1 cellular context compared by ENCODE assay signal in the genomic region with DNA sequence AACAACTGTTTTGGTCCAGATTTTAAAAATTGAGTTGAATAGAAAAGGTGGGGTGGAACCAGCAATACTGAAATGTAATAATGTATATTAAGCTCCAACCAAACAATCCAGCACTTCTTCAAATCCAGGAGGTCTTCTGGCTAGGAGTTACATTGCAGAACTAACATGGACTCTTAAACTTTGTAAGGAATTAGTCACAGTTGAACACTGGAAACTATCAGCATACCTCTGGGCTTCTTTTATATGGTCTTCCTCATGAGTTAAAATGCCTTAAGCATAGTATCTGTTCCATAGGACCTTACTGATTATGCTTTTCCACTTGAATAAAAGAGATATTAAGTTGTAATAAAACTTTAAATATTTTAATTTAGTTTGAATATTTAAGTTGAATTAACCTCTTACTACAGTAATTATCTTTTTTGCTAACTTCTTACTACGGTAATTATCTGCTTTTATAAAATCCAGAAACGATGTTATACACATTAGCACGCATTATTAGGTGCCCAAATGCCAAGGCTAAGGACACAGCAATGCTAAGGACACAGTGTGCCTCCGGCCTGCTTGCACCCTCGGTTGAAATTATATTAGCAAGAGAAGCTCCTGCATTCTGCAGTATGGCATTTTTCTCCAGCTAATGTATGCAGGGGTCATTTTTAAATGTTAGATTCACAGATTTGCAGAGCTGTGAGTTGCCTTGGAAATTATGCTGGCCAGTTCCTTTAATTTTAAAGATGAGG.
TF ChIP-seq lines count a peak whose summit lies in the region.

No MANE protein-coding gene starts in this region.

TF ChIP-seq in SK-N-SH treated with all-trans-retinoic acid at 6 μM for 48 hours, 23 proteins besides CTCF, POLR2A, EP300 and RAD21 (continued from another document):
- TF ChIP-seq, protein P1, sequence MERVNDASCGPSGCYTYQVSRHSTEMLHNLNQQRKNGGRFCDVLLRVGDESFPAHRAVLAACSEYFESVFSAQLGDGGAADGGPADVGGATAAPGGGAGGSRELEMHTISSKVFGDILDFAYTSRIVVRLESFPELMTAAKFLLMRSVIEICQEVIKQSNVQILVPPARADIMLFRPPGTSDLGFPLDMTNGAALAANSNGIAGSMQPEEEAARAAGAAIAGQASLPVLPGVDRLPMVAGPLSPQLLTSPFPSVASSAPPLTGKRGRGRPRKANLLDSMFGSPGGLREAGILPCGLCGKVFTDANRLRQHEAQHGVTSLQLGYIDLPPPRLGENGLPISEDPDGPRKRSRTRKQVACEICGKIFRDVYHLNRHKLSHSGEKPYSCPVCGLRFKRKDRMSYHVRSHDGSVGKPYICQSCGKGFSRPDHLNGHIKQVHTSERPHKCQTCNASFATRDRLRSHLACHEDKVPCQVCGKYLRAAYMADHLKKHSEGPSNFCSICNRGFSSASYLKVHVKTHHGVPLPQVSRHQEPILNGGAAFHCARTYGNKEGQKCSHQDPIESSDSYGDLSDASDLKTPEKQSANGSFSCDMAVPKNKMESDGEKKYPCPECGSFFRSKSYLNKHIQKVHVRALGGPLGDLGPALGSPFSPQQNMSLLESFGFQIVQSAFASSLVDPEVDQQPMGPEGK (CRISPR knock-in tag; IDR thresholded peaks at IDR 0.05; ENCODE audit: borderline replicate concordance): no peak
- TF ChIP-seq TCF4 (CRISPR knock-in tag; IDR thresholded peaks at IDR 0.05; ENCODE audit: borderline replicate concordance): no peak
- no peak for TF ChIP-seq ZNF565 (CRISPR knock-in tag; conservative IDR thresholded peaks at IDR 0.05; ENCODE audit: low read depth)
- no peak for TF ChIP-seq PPARA (CRISPR knock-in tag; IDR thresholded peaks at IDR 0.05; ENCODE audit: borderline replicate concordance)
TF ChIP-seq in SK-N-SH treated with all-trans-retinoic acid at 6 μM for 48 hours: peak in this region for 0.
